Comparison of ENCODE assay signal across 20 cellular contexts in the genomic region with DNA sequence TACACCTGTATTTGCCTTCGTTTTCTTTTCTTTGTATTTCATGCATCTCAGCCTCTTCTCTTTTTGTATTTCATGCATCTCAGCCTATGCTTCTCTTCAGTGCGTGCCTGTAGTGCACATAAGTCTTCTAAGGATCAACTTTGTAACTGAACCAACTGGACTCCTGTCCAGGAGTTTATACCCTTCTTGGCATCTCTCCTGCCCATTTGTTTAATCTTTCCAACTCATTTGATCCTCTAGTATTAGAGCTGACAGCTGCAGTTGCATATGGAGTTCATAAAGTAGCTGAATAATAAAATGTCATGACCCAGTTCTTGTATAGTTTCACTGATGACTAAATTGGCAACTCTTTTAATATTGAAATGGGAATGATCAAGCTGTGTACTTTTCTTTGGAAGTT.
DNase-seq lines count a peak whose midpoint lies in the region; FAIRE-seq and TF ChIP-seq lines count a peak whose summit lies in the region.
"Had no signal": no experiment of that assay in that cellular context is flagged by ENCODE, and none has a peak within 500 bp of the region (broad histone marks: within the 10 kb centered on the region; RNA-seq: fewer than 3 reads in every experiment).

No MANE protein-coding gene starts in this region.

- H3K36me3 ChIP-seq in HEK293 (ENCODE audit: control insufficient read depth in 2 of 2, insufficient read depth in 1 of 2, low read length in 2 of 2) = no peaks in the 10 kb centered on the region

- no peaks in the 10 kb centered on the region for H3K9me3 ChIP-seq in HEK293 (ENCODE audit: control insufficient read depth, insufficient read depth, low read depth, low read length)

- H3K4me1 ChIP-seq in HEK293 (ENCODE audit: control insufficient read depth, insufficient read depth, low read length) = 0 out of 2 replicates have a peak, but pooled peaks cover 2% of the 10 kb centered on the region

- peak; percentile 59 to 92 for DNase-seq in NCI-H446 (lab: John Stamatoyannopoulos, UW)
- DNase-seq in fibroblast of the conjunctiva (ENCODE audit: low read depth) = peak; percentile 13
- peak; percentile 68 for DNase-seq in retinal pigment epithelial cell (ENCODE audit: low read depth)
- no peak for DNase-seq in HTR-8/SVneo (ENCODE audit: insufficient read length, low spot score)
- no peak for DNase-seq in iPS-NIHi7 (ENCODE audit: extremely low spot score)
- no peak for DNase-seq in glomerular visceral epithelial cell (ENCODE audit: extremely low spot score)
- DNase-seq: ACHN, AML-193, DND-41, GM23248, HCEC 1CT, NCI-H1417 treated with DMSO at 0.1 percent for 48 hours, NCI-H2029, NCI-H748 treated with DMSO at 0.1 percent for 48 hours, OCI-M1, Right ventricle myocardium superior had no signal

- TF ChIP-seq CTCF in HEK293 (tag by site-specific recombination; IDR thresholded peaks at IDR 0.05) (no peak), retinal pigment epithelial cell (conservative IDR thresholded peaks at IDR 0.05; ENCODE audit: low read depth, low read length) (no peak)

- no peak for FAIRE-seq in HTR-8/SVneo (lab: Jason Lieb, UNC)
- FAIRE-seq: K562 had no signal

- POLR2A ChIA-PET in HEK293 (lab: Yijun Ruan, JAX) = no interaction called here

- H3K27ac ChIP-seq in HEK293 (ENCODE audit: extremely low read depth, low read depth, low read length) = no peak overlapping the region
- H3K27ac ChIP-seq: C4-2B, GM23248, SK-N-MC had no signal

- CTCF ChIA-PET in HEK293 (lab: Yijun Ruan, JAX) = no interaction called here

- H3K4me3 ChIP-seq in HEK293 (ENCODE audit: low read depth, low read length) (no peak overlapping the region), retinal pigment epithelial cell (ENCODE audit: low read length) (no peak overlapping the region)
- H3K4me3 ChIP-seq: GM23248, K562, SK-N-MC had no signal

TF ChIP-seq in HEK293, 187 proteins besides CTCF, POLR2A, EP300 and RAD21:
- TF ChIP-seq ZFP37 (tag by site-specific recombination; IDR thresholded peaks at IDR 0.05) (no peak), ZNF664 (tag by site-specific recombination; IDR thresholded peaks at IDR 0.05) (peak; percentile 18; the same call in 1 of the 2 replicates)

Comparison
In these comparisons a context has a peak if more than half of its experiments do, and no peak if none do; other contexts are left out.
1. DNase-seq: peak in NCI-H446 (2 of 2), fibroblast of the conjunctiva (single experiment) and retinal pigment epithelial cell (single experiment); none in HTR-8/SVneo (single experiment), iPS-NIHi7 (single experiment) and glomerular visceral epithelial cell (single experiment).